ENCODE assay signal across 9 cellular contexts in the genomic region with DNA sequence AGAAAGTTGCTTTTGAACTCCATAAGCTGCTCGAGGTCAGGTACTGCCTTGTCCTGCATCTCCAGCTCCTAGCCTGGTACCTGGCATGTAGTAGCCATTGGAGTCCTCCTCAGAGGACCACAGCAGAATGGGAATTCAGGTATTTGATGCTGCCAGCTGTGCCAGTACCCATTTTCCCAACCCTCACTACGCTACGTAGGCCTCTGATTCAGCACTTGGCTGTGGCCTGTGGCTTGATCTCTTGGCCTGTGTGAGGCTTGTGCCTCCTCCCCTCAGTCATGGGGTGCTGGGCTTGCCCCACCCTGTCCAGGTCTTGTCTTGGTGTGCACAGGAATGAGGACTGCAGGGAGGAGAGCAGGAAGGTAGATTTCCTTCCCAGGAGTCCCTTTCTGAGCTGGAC.
DNase-seq lines count a peak whose midpoint lies in the region; ATAC-seq and TF ChIP-seq lines count a peak whose summit lies in the region.
"Had no signal": no experiment of that assay in that cellular context is flagged by ENCODE, and none has a peak within 500 bp of the region (broad histone marks: within the 10 kb centered on the region; RNA-seq: fewer than 3 reads in every experiment).

No MANE protein-coding gene starts in this region.

- intact Hi-C loops in tibial artery (cut with DNase I; ENCODE audit: low total_unique reads) = no loop called here

- H3K4me1 Mint-ChIP-seq in T-helper 2 cell treated with Interferon-gamma antibody and Interleukin-4, amounts not matched to agents 5 μg/mL and 100 μg/mL, for 36 hours (ENCODE audit: low read depth) = peaks cover 56% of the 10 kb centered on the region

- peaks cover 8 to 12% (median 10%) of the 10 kb centered on the region in 3 donors for H3K36me3 ChIP-seq in tibial artery

- ATAC-seq in HG03095 (IDR thresholded peaks at IDR 0.05; ENCODE audit: unreplicated experiment) = peak; percentile 32

- H3K27me3 Mint-ChIP-seq in T-helper 2 cell treated with Interferon-gamma antibody and Interleukin-4, amounts not matched to agents 5 μg/mL and 100 μg/mL, for 36 hours (ENCODE audit: low read depth) = no peaks in the 10 kb centered on the region

- peak overlapping the region; percentile 65 for H3K4me3 Mint-ChIP-seq in T-helper 2 cell treated with Interferon-gamma antibody and Interleukin-4, amounts not matched to agents 5 μg/mL and 100 μg/mL, for 36 hours

- H3K9me3 Mint-ChIP-seq in T-helper 2 cell treated with Interferon-gamma antibody and Interleukin-4, amounts not matched to agents 5 μg/mL and 100 μg/mL, for 36 hours = no peaks in the 10 kb centered on the region

- peak overlapping the region; percentile 34 to 63 for H3K27ac ChIP-seq in tibial artery
- H3K27ac ChIP-seq: cardiac muscle cell had no signal

- no peaks in the 10 kb centered on the region for H3K27me3 ChIP-seq in tibial artery
- H3K27me3 ChIP-seq: cardiac muscle cell had no signal

- H3K27ac Mint-ChIP-seq in T-helper 2 cell treated with Interferon-gamma antibody and Interleukin-4, amounts not matched to agents 5 μg/mL and 100 μg/mL, for 36 hours = peak overlapping the region; percentile 82

- H3K36me3 Mint-ChIP-seq in T-helper 2 cell treated with Interferon-gamma antibody and Interleukin-4, amounts not matched to agents 5 μg/mL and 100 μg/mL, for 36 hours (ENCODE audit: low read depth) = peaks cover 50% of the 10 kb centered on the region

- no peak for TF ChIP-seq CTCF in tibial artery (IDR thresholded peaks at IDR 0.05)

- peak; percentile 16 for DNase-seq in stimulated activated naive CD4-positive, alpha-beta T cell treated with Interleukin-2 at 50 U/mL for 16 hours (lab: John Stamatoyannopoulos, UW)
- DNase-seq in stimulated activated naive CD4-positive, alpha-beta T cell (lab: John Stamatoyannopoulos, UW) = no peak
- DNase-seq in T-helper 2 cell treated with Interferon-gamma antibody and Interleukin-4, amounts not matched to agents 5 μg/mL and 100 μg/mL, for 36 hours (ENCODE audit: low spot score) = no peak
- peak; percentile 46 for DNase-seq in fibroblast of peridontal ligament (ENCODE audit: extremely low read depth)
- DNase-seq in tibial artery = peak in 1 of 2 donors; percentile 75
- DNase-seq in effector CD8-positive, alpha-beta T cell (lab: John Stamatoyannopoulos, UW) = no peak
- no peak for DNase-seq in DMS153 (lab: John Stamatoyannopoulos, UW)

- no peaks in the 10 kb centered on the region for H3K9me3 ChIP-seq in tibial artery

- H3K4me1 ChIP-seq in tibial artery = peaks cover 0 to 67% (median 18%) of the 10 kb centered on the region in 4 donors

- no peak overlapping the region for H3K4me3 ChIP-seq in tibial artery
- H3K4me3 ChIP-seq: cardiac muscle cell had no signal

Comparison
In these comparisons a context has a peak if more than half of its experiments do, and no peak if none do; other contexts are left out.
1. DNase-seq: peak in stimulated activated naive CD4-positive, alpha-beta T cell treated with Interleukin-2 at 50 U/mL for 16 hours (single experiment) and fibroblast of peridontal ligament (single experiment); none in stimulated activated naive CD4-positive, alpha-beta T cell (0 of 6), T-helper 2 cell treated with Interferon-gamma antibody and Interleukin-4, amounts not matched to agents 5 μg/mL and 100 μg/mL, for 36 hours (single experiment), effector CD8-positive, alpha-beta T cell (single experiment) and DMS153 (single experiment).